In genomic region chr12:89709994-89710872, GRCh38 we compare ENCODE assay signal across 8 cellular contexts. TPM values are rescaled to one million over a fixed set of nuclear protein-coding genes. Genes with fewer than 3 reads are reported as not detected.
DNase-seq lines count a peak whose midpoint lies in the region; ATAC-seq and TF ChIP-seq lines count a peak whose summit lies in the region.

No MANE protein-coding gene starts in this region.

- H3K4me3 ChIP-seq in ACC112 (ENCODE audit: low read depth, low read length) = peak overlapping the region; percentile 89
- H3K4me3 ChIP-seq in LNCaP clone FGC (ENCODE audit: low read depth, low read length) = peak overlapping the region; percentile 60
- H3K4me3 ChIP-seq in heart left ventricle = peak overlapping the region; percentile 32 to 95 (median 92)
- peak overlapping the region; percentile 91 for H3K4me3 ChIP-seq in trophoblast cell (ENCODE audit: low read depth, low read length)

- H3K36me3 Mint-ChIP-seq in activated naive CD4-positive, alpha-beta T cell treated with anti-CD3 and anti-CD28 coated beads, Interleukin-2, amount 50 U/mL, for 72 hours = peaks cover 11 to 12% of the 10 kb centered on the region in 2 donors

- H3K27ac ChIP-seq in ACC112 (ENCODE audit: low read depth, low read length) (peak overlapping the region; percentile 97), heart left ventricle (peak overlapping the region; percentile 96 to 99 (median 98)), trophoblast cell (ENCODE audit: low read depth, low read length) (peak overlapping the region; percentile 87)

- H3K4me1 ChIP-seq in ACC112 (ENCODE audit: control insufficient read depth, insufficient read depth, low read length, unreplicated experiment) (peaks cover 21% of the 10 kb centered on the region), heart left ventricle (peaks cover 0 to 28% (median 9%) of the 10 kb centered on the region in 12 donors), trophoblast cell (ENCODE audit: control insufficient read depth in 1 of 2, insufficient read depth in 2 of 2, low read length in 2 of 2) (no peaks in the 10 kb centered on the region)

- H3K9me3 Mint-ChIP-seq in activated naive CD4-positive, alpha-beta T cell treated with anti-CD3 and anti-CD28 coated beads, Interleukin-2, amount 50 U/mL, for 72 hours = peaks cover 8 to 14% of the 10 kb centered on the region in 2 donors

- H2BK12ac ChIP-seq in trophoblast cell (ENCODE audit: low read length) = peak overlapping the region; percentile 70

- H2AFZ ChIP-seq in ACC112 (ENCODE audit: low read length, unreplicated experiment) = no peak overlapping the region
- no peak overlapping the region for H2AFZ ChIP-seq in trophoblast cell (ENCODE audit: insufficient read depth, low read length, poor library complexity)

- H3K23ac ChIP-seq in trophoblast cell (ENCODE audit: low read length) = no peak overlapping the region

- H4K8ac ChIP-seq in trophoblast cell (ENCODE audit: low read depth, low read length) = peak overlapping the region; percentile 78

- intact Hi-C loops in heart left ventricle (cut with DNase I) = loop anchor here in 7 of 10 donors (5.0 to 10.0 kb wide), 4 partner anchors 48 to 165 kb away; no protein-coding TSS in a partner anchor

- peaks cover 44% of the 10 kb centered on the region for H3K79me2 ChIP-seq in ACC112 (ENCODE audit: control insufficient read depth, insufficient read depth, low read length, unreplicated experiment)
- H3K79me2 ChIP-seq in trophoblast cell (ENCODE audit: control insufficient read depth, insufficient read depth, low read length, poor library complexity) = peaks cover 22% of the 10 kb centered on the region

- H3K18ac ChIP-seq in trophoblast cell (ENCODE audit: low read length) = peak overlapping the region; percentile 21

- ATAC-seq in GM18511 (IDR thresholded peaks at IDR 0.05; ENCODE audit: unreplicated experiment) (peak; percentile 7), heart left ventricle (peak in 3 of 4 donors; percentile 9 to 28 (median 20)), GM18858 (IDR thresholded peaks at IDR 0.05; ENCODE audit: unreplicated experiment) (no peak), GM18909 (IDR thresholded peaks at IDR 0.05; ENCODE audit: poor library complexity, unreplicated experiment) (no peak)
- no peak for ATAC-seq in activated naive CD4-positive, alpha-beta T cell treated with anti-CD3 and anti-CD28 coated beads, Interleukin-2, amount 50 U/mL, for 72 hours

- TF ChIP-seq CTCF in LNCaP clone FGC (IDR thresholded peaks at IDR 0.05; ENCODE audit: control insufficient read depth, extremely low read depth, insufficient read depth) = no peak
- no peak for TF ChIP-seq CTCF in heart left ventricle (IDR thresholded peaks at IDR 0.05)

- H3K4me2 ChIP-seq in trophoblast cell (ENCODE audit: low read length) = peak overlapping the region; percentile 84

- 2 to 4% (median 3%) methylated on average over 35 to 45 of the region's 45 CpGs for WGBS in heart left ventricle, 4 donors
- no CpG with 5 or more reads among the region's 45 CpGs for WGBS in trophoblast cell (ENCODE audit: extremely low coverage, insufficient coverage, insufficient read length)

- H3K27ac Mint-ChIP-seq in activated naive CD4-positive, alpha-beta T cell treated with anti-CD3 and anti-CD28 coated beads, Interleukin-2, amount 50 U/mL, for 72 hours = peak overlapping the region; percentile 87 to 96

- peak overlapping the region; percentile 62 for H3K14ac ChIP-seq in trophoblast cell (ENCODE audit: low read length)

- peak overlapping the region; percentile 60 for H2BK5ac ChIP-seq in trophoblast cell (ENCODE audit: low read depth, low read length, poor library complexity)

- H2AK5ac ChIP-seq in trophoblast cell (ENCODE audit: low read length) = no peak overlapping the region

- H3K79me1 ChIP-seq in trophoblast cell (ENCODE audit: low read length) = peaks cover 25% of the 10 kb centered on the region

- peaks cover 0 to 11% (median 0%) of the 10 kb centered on the region in 12 donors for H3K9me3 ChIP-seq in heart left ventricle
- peaks cover 6% of the 10 kb centered on the region for H3K9me3 ChIP-seq in trophoblast cell (ENCODE audit: insufficient read depth, low read depth, low read length)

- no peaks in the 10 kb centered on the region for H3K36me3 ChIP-seq in ACC112 (ENCODE audit: insufficient read depth, low read length)
- no peaks in the 10 kb centered on the region for H3K36me3 ChIP-seq in heart left ventricle
- peaks cover 0 to 2% of the 10 kb centered on the region in 2 experiments for H3K36me3 ChIP-seq in trophoblast cell (ENCODE audit: control insufficient read depth in 1 of 2, insufficient read depth in 2 of 2, low read length in 2 of 2)

- peak overlapping the region; percentile 28 for H2BK120ac ChIP-seq in trophoblast cell (ENCODE audit: insufficient read depth, low read length, poor library complexity)

- H3K27me3 ChIP-seq in ACC112 (ENCODE audit: insufficient read depth, low read length) = no peaks in the 10 kb centered on the region
- H3K27me3 ChIP-seq in heart left ventricle = no peaks in the 10 kb centered on the region
- H3K27me3 ChIP-seq in trophoblast cell (ENCODE audit: insufficient read depth, low read length) = no peaks in the 10 kb centered on the region

- H3K9ac ChIP-seq in trophoblast cell (ENCODE audit: low read length) = peak overlapping the region; percentile 79

- DNase-seq in LNCaP clone FGC (ENCODE audit: low read depth) = no peak
- no peak for DNase-seq in activated naive CD4-positive, alpha-beta T cell treated with anti-CD3 and anti-CD28 coated beads, Interleukin-2, amount 50 U/mL, for 72 hours (ENCODE audit: low spot score in 2 of 2)
- peak in 4 of 5 donors; percentile 64 to 85 (median 72) for DNase-seq in heart left ventricle
- DNase-seq in trophoblast cell = peak; percentile 64 to 85

- no peak for TF ChIP-seq POLR2A in heart left ventricle (IDR thresholded peaks at IDR 0.05)

- peak overlapping the region; percentile 37 for H3K4ac ChIP-seq in trophoblast cell (ENCODE audit: low read depth, low read length)

- H4K91ac ChIP-seq in trophoblast cell (ENCODE audit: low read depth, low read length) = peak overlapping the region; percentile 82

- H4K12ac ChIP-seq in trophoblast cell (ENCODE audit: low read depth, low read length) = no peak overlapping the region

RNA-seq across cellular contexts. Expression of gene ATP2B1, which starts 1.6 kb away (rescaled TPM):
- 10 to 100 TPM; 14.5 to 18.2 TPM for total RNA-seq in activated naive CD4-positive, alpha-beta T cell treated with anti-CD3 and anti-CD28 coated beads, Interleukin-2, amount 50 U/mL, for 72 hours
- 10 to 100 TPM; 11.0 to 34.9 (median 20.4) TPM for total RNA-seq in heart left ventricle
- 10 to 100 TPM in 1 of 2 donors, 1 to 10 TPM in 1; 3.3 to 15.5 TPM for polyA plus RNA-seq in heart left ventricle
- 116 and 124 TPM in 2 replicates for polyA plus RNA-seq in trophoblast cell (2013)

Comparison
In these comparisons a context has a peak if more than half of its experiments do, and no peak if none do; other contexts are left out.
1. ATAC-seq: peak in GM18511 (single experiment) and heart left ventricle (3 of 4); none in activated naive CD4-positive, alpha-beta T cell treated with anti-CD3 and anti-CD28 coated beads, Interleukin-2, amount 50 U/mL, for 72 hours (0 of 2), GM18858 (single experiment) and GM18909 (single experiment).
2. DNase-seq: peak in heart left ventricle (4 of 5) and trophoblast cell (2 of 2); none in LNCaP clone FGC (single experiment) and activated naive CD4-positive, alpha-beta T cell treated with anti-CD3 and anti-CD28 coated beads, Interleukin-2, amount 50 U/mL, for 72 hours (0 of 2).
3. Peak in every context shown above with its lines, with median percentiles within 50 percentile points of each other: H3K27ac ChIP-seq and H3K4me3 ChIP-seq.